Comparison of ENCODE assay signal across 8 cellular contexts in genomic region chr4:184383497-184384055, GRCh38.
DNase-seq lines count a peak whose midpoint lies in the region; ATAC-seq and TF ChIP-seq lines count a peak whose summit lies in the region.

No MANE protein-coding gene starts in this region.

- ATAC-seq in HG03342 (IDR thresholded peaks at IDR 0.05; ENCODE audit: unreplicated experiment) (no peak), GM18870 (IDR thresholded peaks at IDR 0.05; ENCODE audit: unreplicated experiment) (no peak)

- H3K4me1 ChIP-seq in adrenal gland (replicated peaks in 1 of 2) = peaks cover 21 to 50% of the 10 kb centered on the region in 2 donors
- H3K4me1 ChIP-seq in testis = peaks cover 22% of the 10 kb centered on the region

- TF ChIP-seq POLR2A in adrenal gland (IDR thresholded peaks at IDR 0.05) (peak in 1 of 2 donors; percentile 20), testis (IDR thresholded peaks at IDR 0.05) (no peak)

- H3K4me1 Mint-ChIP-seq in HFFc6 (ENCODE audit: low read depth) = peaks cover 57% of the 10 kb centered on the region

- H3K27ac Mint-ChIP-seq in HFFc6 = peak overlapping the region; percentile 83

- TF ChIP-seq CTCF in HFFc6 (IDR thresholded peaks at IDR 0.05) = no peak
- peak in 1 of 6 experiments; percentile 14 for TF ChIP-seq CTCF in adrenal gland (IDR thresholded peaks at IDR 0.05)
- TF ChIP-seq CTCF in kidney epithelial cell (IDR thresholded peaks at IDR 0.05; ENCODE audit: insufficient read depth, low read length, poor library complexity, severe bottlenecking) = no peak
- TF ChIP-seq CTCF in testis (IDR thresholded peaks at IDR 0.05) = no peak

- peak overlapping the region; percentile 85 for H3K4me3 Mint-ChIP-seq in HFFc6

- H3K27ac ChIP-seq in adrenal gland = peak overlapping the region; percentile 32 to 91 (median 85)
- H3K27ac ChIP-seq in testis = peak overlapping the region in 1 of 2 donors; percentile 56

- H3K27me3 ChIP-seq in adrenal gland = no peaks in the 10 kb centered on the region
- no peaks in the 10 kb centered on the region for H3K27me3 ChIP-seq in kidney epithelial cell (ENCODE audit: control insufficient read depth, insufficient read depth, low read length)
- H3K27me3 ChIP-seq in testis = no peaks in the 10 kb centered on the region

- H3K9me3 ChIP-seq in adrenal gland (replicated peaks in 1 of 3) = no peaks in the 10 kb centered on the region
- no peaks in the 10 kb centered on the region for H3K9me3 ChIP-seq in testis

- intact Hi-C loops in adrenal gland (cut with DNase I) (loop anchor here in 1 of 2 donors (10.0 kb wide), 1 partner anchor 99 kb away; no protein-coding TSS in a partner anchor), testis (cut with DNase I; ENCODE audit: low total_unique reads) (no loop called here)

- no peaks in the 10 kb centered on the region for H3K9me3 Mint-ChIP-seq in HFFc6

- peaks cover 0 to 23% of the 10 kb centered on the region in 2 donors for H3K36me3 ChIP-seq in adrenal gland (replicated peaks in 1 of 2)
- H3K36me3 ChIP-seq in kidney epithelial cell (ENCODE audit: control insufficient read depth, insufficient read depth, low read length) = no peaks in the 10 kb centered on the region
- no peaks in the 10 kb centered on the region for H3K36me3 ChIP-seq in testis (ENCODE audit: low read depth, missing control alignments)

- H3K36me3 Mint-ChIP-seq in HFFc6 (ENCODE audit: low read depth) = peaks cover 15% of the 10 kb centered on the region

- H3K4me3 ChIP-seq in adrenal gland = peak overlapping the region in 1 of 4 donors; percentile 30
- no peak overlapping the region for H3K4me3 ChIP-seq in kidney epithelial cell (ENCODE audit: low read depth, low read length)
- H3K4me3 ChIP-seq in testis = peak overlapping the region in 1 of 2 donors; percentile 9

- H3K27me3 Mint-ChIP-seq in HFFc6 (ENCODE audit: insufficient read depth) = no peaks in the 10 kb centered on the region

- DNase-seq in 8988T (peak; percentile 50), HFFc6 (peak; percentile 90), adrenal gland (peak; percentile 60 to 83 (median 80)), kidney epithelial cell (ENCODE audit: low read depth) (peak; percentile 65), testis (peak; percentile 47), NCI-H2227 (lab: John Stamatoyannopoulos, UW; ENCODE audit: unreplicated experiment) (no peak)

- 6 to 18% (median 12%) methylated on average over 8 of the region's 8 CpGs for WGBS in adrenal gland, 4 donors
- WGBS in testis, 2 donors = 23 to 50% methylated on average over 8 of the region's 8 CpGs
